Comparison of ENCODE assay signal across 1 cellular context in the genomic region with DNA sequence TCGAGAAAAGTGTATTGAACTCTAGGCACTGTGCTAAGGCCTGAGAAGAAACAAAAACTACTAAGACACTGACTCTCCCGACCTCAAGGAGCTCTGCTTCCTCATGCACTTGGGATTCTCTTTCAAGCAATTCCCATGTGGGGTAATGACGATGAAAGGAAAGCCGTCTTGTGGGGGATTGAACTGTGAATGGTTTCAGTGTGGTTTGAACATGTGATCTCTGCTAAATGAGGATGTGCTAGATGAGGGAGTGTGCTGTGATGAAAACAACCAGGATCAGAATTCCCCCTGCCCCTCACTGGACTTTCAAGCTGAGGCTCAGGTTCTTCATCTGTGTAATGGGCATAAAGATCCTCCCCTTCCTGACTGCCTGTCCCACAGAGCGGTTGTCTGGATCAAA.
TF ChIP-seq lines count a peak whose summit lies in the region.

No MANE protein-coding gene starts in this region.

TF ChIP-seq in GM23338, 12 proteins besides CTCF, POLR2A, EP300 and RAD21:
- no peak for TF ChIP-seq ZNF462 (CRISPR knock-in tag; IDR thresholded peaks at IDR 0.05)
- TF ChIP-seq ZNF114 (CRISPR knock-in tag; IDR thresholded peaks at IDR 0.05), result no peak
